1 cellular context compared by ENCODE assay signal in the genomic region with DNA sequence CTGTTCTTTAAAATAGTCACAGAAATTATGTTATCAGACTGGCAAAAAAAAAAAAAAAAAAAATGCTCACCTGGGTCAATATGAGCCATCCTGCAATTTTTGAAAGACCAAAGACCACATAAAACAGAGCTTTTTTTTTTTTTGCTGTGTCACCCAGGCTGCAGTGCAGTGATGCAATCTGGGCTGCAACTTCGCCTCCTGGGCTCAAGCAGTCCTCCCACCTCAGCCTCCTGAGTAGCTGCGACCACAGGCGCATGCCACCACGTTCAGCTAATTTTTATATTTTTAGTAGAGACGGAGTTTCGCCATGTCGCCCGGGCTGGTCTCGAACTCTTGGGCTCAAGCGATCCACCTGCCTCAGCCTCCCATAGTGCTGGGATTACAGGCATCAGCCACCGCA.
TF ChIP-seq lines count a peak whose summit lies in the region.

No MANE protein-coding gene starts in this region.

TF ChIP-seq in A549, 52 proteins besides CTCF, POLR2A, EP300 and RAD21 (continued from another document):
- TF ChIP-seq ZFP36 (IDR thresholded peaks at IDR 0.05; ENCODE audit: borderline replicate concordance, partially characterized antibody), result no peak
- TF ChIP-seq CEBPB (IDR thresholded peaks at IDR 0.05), result 0 out of 4 replicates have a peak, but pooled peaks of 1 of the 2 experiments have one; percentile 32
